Comparison of ENCODE assay signal across 15 cellular contexts in genomic region chr10:14450041-14450491, GRCh38.
DNase-seq lines count a peak whose midpoint lies in the region; ATAC-seq, FAIRE-seq and TF ChIP-seq lines count a peak whose summit lies in the region.
"Had no signal": no experiment of that assay in that cellular context is flagged by ENCODE, and none has a peak within 500 bp of the region (broad histone marks: within the 10 kb centered on the region; RNA-seq: fewer than 3 reads in every experiment).

No MANE protein-coding gene starts in this region.

- H3K4me2 ChIP-seq in GM23338 (no peak overlapping the region), astrocyte (ENCODE audit: low read length) (no peak overlapping the region)

- H3K4me1 Mint-ChIP-seq in GM23338 (no peaks in the 10 kb centered on the region; the same call in 2 of the 3 replicates), astrocyte (ENCODE audit: low read depth, unreplicated experiment) (peaks cover 23% of the 10 kb centered on the region)
- H3K4me1 Mint-ChIP-seq: naive B cell had no signal

- TF ChIP-seq POLR2A in sigmoid colon (IDR thresholded peaks at IDR 0.05), result no peak

- H3K4me3 Mint-ChIP-seq in GM23338 (no peak overlapping the region), astrocyte (ENCODE audit: unreplicated experiment) (no peak overlapping the region)
- H3K4me3 Mint-ChIP-seq: naive B cell had no signal

- WGBS in sigmoid colon, 2 donors, result 88 to 91% methylated on average over 3 of the region's 3 CpGs

- no peaks in the 10 kb centered on the region for H3K36me3 Mint-ChIP-seq in GM23338 (ENCODE audit: low read depth)
- no peaks in the 10 kb centered on the region for H3K36me3 Mint-ChIP-seq in astrocyte (ENCODE audit: low read depth, unreplicated experiment)

- H3K27ac Mint-ChIP-seq in GM23338, result no peak overlapping the region
- no peak overlapping the region for H3K27ac Mint-ChIP-seq in astrocyte (ENCODE audit: unreplicated experiment)
- H3K27ac Mint-ChIP-seq: naive B cell had no signal

- 0 out of 2 replicates have a peak, but pooled peaks cover 3% of the 10 kb centered on the region for H3K9me2 ChIP-seq in GM23338 (ENCODE audit: insufficient read depth)

- H3K27me3 ChIP-seq in GM23338 (ENCODE audit: insufficient read depth) (no peaks in the 10 kb centered on the region), astrocyte (ENCODE audit: insufficient read depth, low read length) (no peaks in the 10 kb centered on the region), sigmoid colon (no peaks in the 10 kb centered on the region)
- H3K27me3 ChIP-seq: right lobe of liver had no signal

- H3K9me3 Mint-ChIP-seq in GM23338, result no peaks in the 10 kb centered on the region
- peaks cover 2% of the 10 kb centered on the region for H3K9me3 Mint-ChIP-seq in astrocyte (ENCODE audit: unreplicated experiment)

- peaks cover 8% of the 10 kb centered on the region; the same call in 1 of the 2 replicates for H3F3A ChIP-seq in GM23338 (replicated peaks; ENCODE audit: low read depth)

- DNase-seq in GM23338 (ENCODE audit: low spot score) (no peak), astrocyte (ENCODE audit: low read depth) (peak; percentile 89), left ventricle myocardium superior (peak; percentile 73), sigmoid colon (no peak), HUDEP-2 (lab: John Stamatoyannopoulos, UW; ENCODE audit: unreplicated experiment in 76 of 76) (no peak)
- DNase-seq in stimulated activated CD4-positive, alpha-beta T cell treated with anti-CD3 and anti-CD28 coated beads, Interleukin-2, amount 100 ng/mL, for 24 hours, result no peak
- DNase-seq in stimulated activated CD4-positive, alpha-beta T cell treated with anti-CD3 and anti-CD28 coated beads, Interleukin-1b, Interleukin-23, amount 100 ng/mL, for 48 hours, result no peak
- DNase-seq: GF-D8; naive B cell; NCI-H1105; right lobe of liver; stimulated activated naive CD8-positive, alpha-beta T cell treated with anti-CD3 and anti-CD28 coated beads, Interleukin-15, Interleukin-2, amounts not matched to agents 100 U/mL and 50 U/mL, for 24 hours had no signal

- TF ChIP-seq EP300 in sigmoid colon (IDR thresholded peaks at IDR 0.05), result no peak

- no peaks in the 10 kb centered on the region for H3K79me2 ChIP-seq in GM23338 (replicated peaks; ENCODE audit: insufficient read depth)
- H3K79me2 ChIP-seq in astrocyte (ENCODE audit: insufficient read depth, low read length), result no peaks in the 10 kb centered on the region

- TF ChIP-seq CTCF in GM23338 (conservative IDR thresholded peaks at IDR 0.05; ENCODE audit: low read depth in 2 of 2), result no peak
- no peak for TF ChIP-seq CTCF in astrocyte (IDR thresholded peaks at IDR 0.05; ENCODE audit: insufficient read depth, low read depth, low read length)
- TF ChIP-seq CTCF in sigmoid colon (IDR thresholded peaks at IDR 0.05), result no peak

- intact Hi-C loops in left ventricle myocardium superior (cut with micrococcal nuclease), result no loop called here
- intact Hi-C loops in sigmoid colon (cut with DNase I), result no loop called here

- no peak for FAIRE-seq in astrocyte (lab: Jason Lieb, UNC)

- peak overlapping the region; percentile 38; the same call in 1 of the 2 replicates for H2AFZ ChIP-seq in GM23338
- peak overlapping the region; percentile 29 for H2AFZ ChIP-seq in astrocyte (ENCODE audit: low read depth, low read length)

- peaks cover 3% of the 10 kb centered on the region for H3K27me3 Mint-ChIP-seq in GM23338 (ENCODE audit: insufficient read depth, low read depth, poor library complexity)
- H3K27me3 Mint-ChIP-seq in astrocyte (ENCODE audit: low read depth, unreplicated experiment), result no peaks in the 10 kb centered on the region

- H3K9me3 ChIP-seq in astrocyte (ENCODE audit: insufficient read depth, low read depth, low read length), result no peaks in the 10 kb centered on the region
- H3K9me3 ChIP-seq in sigmoid colon, result no peaks in the 10 kb centered on the region
- H3K9me3 ChIP-seq: right lobe of liver had no signal

- no peaks in the 10 kb centered on the region for H3K36me3 ChIP-seq in GM23338 (ENCODE audit: insufficient read depth)
- H3K36me3 ChIP-seq in astrocyte (ENCODE audit: insufficient read depth, low read length), result no peaks in the 10 kb centered on the region
- H3K36me3 ChIP-seq in sigmoid colon, result no peaks in the 10 kb centered on the region
- H3K36me3 ChIP-seq: right lobe of liver had no signal

- ATAC-seq in GM23338 (no peak), left ventricle myocardium superior (peak; percentile 91), GM18867 (IDR thresholded peaks at IDR 0.05; ENCODE audit: unreplicated experiment) (no peak)
- ATAC-seq: activated CD4-positive, CD25-positive, alpha-beta regulatory T cell treated with anti-CD3 and anti-CD28 coated beads, Interleukin-2, amount 50 U/mL, for 24 hours; foreskin keratinocyte; right lobe of liver; stimulated activated naive CD8-positive, alpha-beta T cell treated with anti-CD3 and anti-CD28 coated beads, Interleukin-15, Interleukin-2, amounts not matched to agents 100 U/mL and 50 U/mL, for 24 hours had no signal

- no peak overlapping the region for H3K9ac ChIP-seq in astrocyte (ENCODE audit: low read length)

- no peaks in the 10 kb centered on the region for H3K4me1 ChIP-seq in GM23338 (ENCODE audit: insufficient read depth)
- H3K4me1 ChIP-seq in astrocyte (ENCODE audit: insufficient read depth, low read length), result peaks cover 11% of the 10 kb centered on the region
- peaks cover 0 to 26% (median 15%) of the 10 kb centered on the region in 4 donors for H3K4me1 ChIP-seq in sigmoid colon
- H3K4me1 ChIP-seq: foreskin keratinocyte, right lobe of liver had no signal

- H3K4me3 ChIP-seq in GM23338 (no peak overlapping the region), astrocyte (ENCODE audit: insufficient read depth, low read depth, low read length) (no peak overlapping the region), sigmoid colon (no peak overlapping the region)
- H3K4me3 ChIP-seq: right lobe of liver had no signal

- H3K27ac ChIP-seq in GM23338 (ENCODE audit: low read depth), result no peak overlapping the region
- H3K27ac ChIP-seq in astrocyte (ENCODE audit: low read depth, low read length), result peak overlapping the region; percentile 39
- peak overlapping the region; percentile 24 to 68 (median 52) for H3K27ac ChIP-seq in sigmoid colon
- H3K27ac ChIP-seq: foreskin keratinocyte, right lobe of liver had no signal

- H4K20me1 ChIP-seq in GM23338 (replicated peaks; ENCODE audit: insufficient read depth), result no peaks in the 10 kb centered on the region
- no peaks in the 10 kb centered on the region for H4K20me1 ChIP-seq in astrocyte (ENCODE audit: insufficient read depth, low read length)

TF ChIP-seq in GM23338, 12 proteins besides CTCF, POLR2A, EP300 and RAD21:
- no peak for TF ChIP-seq EZH2phosphoT487 (IDR thresholded peaks at IDR 0.05; ENCODE audit: unreplicated experiment)
- no peak for TF ChIP-seq ZNF114 (CRISPR knock-in tag; IDR thresholded peaks at IDR 0.05)
- no peak for TF ChIP-seq STAT1 (IDR thresholded peaks at IDR 0.05; ENCODE audit: unreplicated experiment)
- no peak for TF ChIP-seq REST (IDR thresholded peaks at IDR 0.05; ENCODE audit: unreplicated experiment)

Comparison
In these comparisons a context has a peak if more than half of its experiments do, and no peak if none do; other contexts are left out.
1. DNase-seq: peak in astrocyte (single experiment) and left ventricle myocardium superior (single experiment); none in GM23338 (single experiment), sigmoid colon (single experiment), stimulated activated CD4-positive, alpha-beta T cell treated with anti-CD3 and anti-CD28 coated beads, Interleukin-2, amount 100 ng/mL, for 24 hours (0 of 2), HUDEP-2 (0 of 76) and stimulated activated CD4-positive, alpha-beta T cell treated with anti-CD3 and anti-CD28 coated beads, Interleukin-1b, Interleukin-23, amount 100 ng/mL, for 48 hours (single experiment).